Comparison of ENCODE assay signal across 11 cellular contexts in genomic region chr2:111108745-111109271, GRCh38.
"Had no signal": no experiment of that assay in that cellular context is flagged by ENCODE, and none has a peak within 500 bp of the region (broad histone marks: within the 10 kb centered on the region; RNA-seq: fewer than 3 reads in every experiment).

No MANE protein-coding gene starts in this region.

- ATAC-seq: effector memory CD8-positive, alpha-beta T cell; foreskin keratinocyte; mucosa of descending colon; naive thymus-derived CD8-positive, alpha-beta T cell had no signal

- H3K36me3 ChIP-seq: neutrophil, sigmoid colon had no signal

- DNase-seq: effector memory CD8-positive, alpha-beta T cell; immature natural killer cell; mucosa of descending colon; naive thymus-derived CD8-positive, alpha-beta T cell; sigmoid colon; stimulated activated naive CD4-positive, alpha-beta T cell; trophoblast cell had no signal

- H3K4me3 ChIP-seq: mucosa of descending colon, sigmoid colon, skin epidermis had no signal

- H3K9me3 ChIP-seq: mucosa of descending colon, neutrophil, sigmoid colon had no signal

- H3K27ac ChIP-seq: foreskin keratinocyte, neutrophil, sigmoid colon, skin epidermis had no signal

- H3K4me1 ChIP-seq: foreskin keratinocyte, sigmoid colon had no signal

- FAIRE-seq: colon had no signal
